In the genomic region with DNA sequence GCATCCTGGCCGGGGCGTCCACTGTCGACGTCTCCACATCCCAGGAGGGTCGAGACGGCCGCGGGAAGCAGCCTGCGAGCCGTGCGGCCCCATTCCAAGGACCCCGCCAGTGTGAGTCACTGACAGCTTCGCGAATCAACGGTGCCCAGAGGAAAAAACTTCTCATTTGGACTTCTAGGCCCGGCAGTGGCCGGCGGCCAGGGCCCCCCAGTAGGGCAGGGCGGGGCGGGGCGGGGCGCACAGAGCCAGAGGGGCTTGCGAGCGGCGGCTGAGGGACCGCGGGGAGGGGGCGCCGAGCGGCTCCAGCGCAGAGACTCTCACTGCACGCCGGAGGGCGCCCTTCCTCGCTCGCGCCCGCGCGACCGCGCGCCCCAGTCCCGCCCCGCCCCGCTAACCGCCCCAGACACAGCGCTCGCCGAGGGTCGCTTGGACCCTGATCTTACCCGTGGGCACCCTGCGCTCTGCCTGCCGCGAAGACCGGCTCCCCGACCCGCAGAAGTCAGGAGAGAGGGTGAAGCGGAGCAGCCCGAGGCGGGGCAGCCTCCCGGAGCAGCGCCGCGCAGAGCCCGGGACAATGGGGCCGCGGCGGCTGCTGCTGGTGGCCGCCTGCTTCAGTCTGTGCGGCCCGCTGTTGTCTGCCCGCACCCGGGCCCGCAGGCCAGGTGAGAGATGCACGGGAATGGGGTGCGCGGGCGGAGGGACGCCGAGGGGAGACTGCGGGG, we compare ENCODE assay signal across 1 cellular context.
TF ChIP-seq lines count a peak whose summit lies in the region.

Gene F2R, plus strand, starts transcription at position 393 of the 722 bp plus-strand sequence. Its CDS starts 182 bp downstream, at position 575.

TF ChIP-seq in HepG2, 621 proteins besides CTCF, POLR2A, EP300 and RAD21 (continued from another document and continues in another):
- no peak for TF ChIP-seq FOXP1 (IDR thresholded peaks at IDR 0.05)
- TF ChIP-seq FOXP1 (CRISPR knock-in tag; IDR thresholded peaks at IDR 0.05), result no peak
- TF ChIP-seq, protein P1, sequence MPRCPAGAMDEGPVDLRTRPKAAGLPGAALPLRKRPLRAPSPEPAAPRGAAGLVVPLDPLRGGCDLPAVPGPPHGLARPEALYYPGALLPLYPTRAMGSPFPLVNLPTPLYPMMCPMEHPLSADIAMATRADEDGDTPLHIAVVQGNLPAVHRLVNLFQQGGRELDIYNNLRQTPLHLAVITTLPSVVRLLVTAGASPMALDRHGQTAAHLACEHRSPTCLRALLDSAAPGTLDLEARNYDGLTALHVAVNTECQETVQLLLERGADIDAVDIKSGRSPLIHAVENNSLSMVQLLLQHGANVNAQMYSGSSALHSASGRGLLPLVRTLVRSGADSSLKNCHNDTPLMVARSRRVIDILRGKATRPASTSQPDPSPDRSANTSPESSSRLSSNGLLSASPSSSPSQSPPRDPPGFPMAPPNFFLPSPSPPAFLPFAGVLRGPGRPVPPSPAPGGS (CRISPR knock-in tag; IDR thresholded peaks at IDR 0.05), result peak; percentile 71; the same call in 1 of the 2 replicates
- no peak for TF ChIP-seq ZNF770 (CRISPR knock-in tag; IDR thresholded peaks at IDR 0.05)
- peak; percentile 72 for TF ChIP-seq ZFX (CRISPR knock-in tag; IDR thresholded peaks at IDR 0.05; ENCODE audit: low read depth)
- TF ChIP-seq CREM (IDR thresholded peaks at IDR 0.05), result no peak
- TF ChIP-seq CREM (CRISPR knock-in tag; IDR thresholded peaks at IDR 0.05), result no peak
- no peak for TF ChIP-seq ZMAT3 (CRISPR knock-in tag; conservative IDR thresholded peaks at IDR 0.05)
- TF ChIP-seq ZNF567 (CRISPR knock-in tag; IDR thresholded peaks at IDR 0.05; ENCODE audit: borderline replicate concordance), result no peak
- TF ChIP-seq, protein P2, sequence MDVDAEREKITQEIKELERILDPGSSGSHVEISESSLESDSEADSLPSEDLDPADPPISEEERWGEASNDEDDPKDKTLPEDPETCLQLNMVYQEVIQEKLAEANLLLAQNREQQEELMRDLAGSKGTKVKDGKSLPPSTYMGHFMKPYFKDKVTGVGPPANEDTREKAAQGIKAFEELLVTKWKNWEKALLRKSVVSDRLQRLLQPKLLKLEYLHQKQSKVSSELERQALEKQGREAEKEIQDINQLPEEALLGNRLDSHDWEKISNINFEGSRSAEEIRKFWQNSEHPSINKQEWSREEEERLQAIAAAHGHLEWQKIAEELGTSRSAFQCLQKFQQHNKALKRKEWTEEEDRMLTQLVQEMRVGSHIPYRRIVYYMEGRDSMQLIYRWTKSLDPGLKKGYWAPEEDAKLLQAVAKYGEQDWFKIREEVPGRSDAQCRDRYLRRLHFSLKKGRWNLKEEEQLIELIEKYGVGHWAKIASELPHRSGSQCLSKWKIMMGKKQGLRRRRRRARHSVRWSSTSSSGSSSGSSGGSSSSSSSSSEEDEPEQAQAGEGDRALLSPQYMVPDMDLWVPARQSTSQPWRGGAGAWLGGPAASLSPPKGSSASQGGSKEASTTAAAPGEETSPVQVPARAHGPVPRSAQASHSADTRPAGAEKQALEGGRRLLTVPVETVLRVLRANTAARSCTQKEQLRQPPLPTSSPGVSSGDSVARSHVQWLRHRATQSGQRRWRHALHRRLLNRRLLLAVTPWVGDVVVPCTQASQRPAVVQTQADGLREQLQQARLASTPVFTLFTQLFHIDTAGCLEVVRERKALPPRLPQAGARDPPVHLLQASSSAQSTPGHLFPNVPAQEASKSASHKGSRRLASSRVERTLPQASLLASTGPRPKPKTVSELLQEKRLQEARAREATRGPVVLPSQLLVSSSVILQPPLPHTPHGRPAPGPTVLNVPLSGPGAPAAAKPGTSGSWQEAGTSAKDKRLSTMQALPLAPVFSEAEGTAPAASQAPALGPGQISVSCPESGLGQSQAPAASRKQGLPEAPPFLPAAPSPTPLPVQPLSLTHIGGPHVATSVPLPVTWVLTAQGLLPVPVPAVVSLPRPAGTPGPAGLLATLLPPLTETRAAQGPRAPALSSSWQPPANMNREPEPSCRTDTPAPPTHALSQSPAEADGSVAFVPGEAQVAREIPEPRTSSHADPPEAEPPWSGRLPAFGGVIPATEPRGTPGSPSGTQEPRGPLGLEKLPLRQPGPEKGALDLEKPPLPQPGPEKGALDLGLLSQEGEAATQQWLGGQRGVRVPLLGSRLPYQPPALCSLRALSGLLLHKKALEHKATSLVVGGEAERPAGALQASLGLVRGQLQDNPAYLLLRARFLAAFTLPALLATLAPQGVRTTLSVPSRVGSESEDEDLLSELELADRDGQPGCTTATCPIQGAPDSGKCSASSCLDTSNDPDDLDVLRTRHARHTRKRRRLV (CRISPR knock-in tag; IDR thresholded peaks at IDR 0.05), result no peak
- no peak for TF ChIP-seq RFX3 (CRISPR knock-in tag; IDR thresholded peaks at IDR 0.05)
- no peak for TF ChIP-seq RBM22 (optimal IDR thresholded peaks at IDR 0.05; ENCODE audit: low read length)
- TF ChIP-seq, protein P3, sequence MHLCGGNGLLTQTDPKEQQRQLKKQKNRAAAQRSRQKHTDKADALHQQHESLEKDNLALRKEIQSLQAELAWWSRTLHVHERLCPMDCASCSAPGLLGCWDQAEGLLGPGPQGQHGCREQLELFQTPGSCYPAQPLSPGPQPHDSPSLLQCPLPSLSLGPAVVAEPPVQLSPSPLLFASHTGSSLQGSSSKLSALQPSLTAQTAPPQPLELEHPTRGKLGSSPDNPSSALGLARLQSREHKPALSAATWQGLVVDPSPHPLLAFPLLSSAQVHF (CRISPR knock-in tag; IDR thresholded peaks at IDR 0.05), result peak; percentile 68; the same call in 1 of the 2 replicates
- peak; percentile 74; the same call in 1 of the 2 replicates for TF ChIP-seq ZNF598 (CRISPR knock-in tag; IDR thresholded peaks at IDR 0.05; ENCODE audit: borderline replicate concordance)
- TF ChIP-seq GABPA (IDR thresholded peaks at IDR 0.05; ENCODE audit: low read depth, low read length), result no peak
- no peak for TF ChIP-seq GABPA (CRISPR knock-in tag; IDR thresholded peaks at IDR 0.05; ENCODE audit: low read depth)
- 0 out of 2 replicates have a peak, but pooled peaks have one; percentile 9 for TF ChIP-seq ZNF629 (CRISPR knock-in tag; conservative IDR thresholded peaks at IDR 0.05)
- peak; percentile 94 for TF ChIP-seq ZBTB14 (CRISPR knock-in tag; IDR thresholded peaks at IDR 0.05)
- no peak for TF ChIP-seq E2F5 (CRISPR knock-in tag; conservative IDR thresholded peaks at IDR 0.05)
- TF ChIP-seq, protein P4, sequence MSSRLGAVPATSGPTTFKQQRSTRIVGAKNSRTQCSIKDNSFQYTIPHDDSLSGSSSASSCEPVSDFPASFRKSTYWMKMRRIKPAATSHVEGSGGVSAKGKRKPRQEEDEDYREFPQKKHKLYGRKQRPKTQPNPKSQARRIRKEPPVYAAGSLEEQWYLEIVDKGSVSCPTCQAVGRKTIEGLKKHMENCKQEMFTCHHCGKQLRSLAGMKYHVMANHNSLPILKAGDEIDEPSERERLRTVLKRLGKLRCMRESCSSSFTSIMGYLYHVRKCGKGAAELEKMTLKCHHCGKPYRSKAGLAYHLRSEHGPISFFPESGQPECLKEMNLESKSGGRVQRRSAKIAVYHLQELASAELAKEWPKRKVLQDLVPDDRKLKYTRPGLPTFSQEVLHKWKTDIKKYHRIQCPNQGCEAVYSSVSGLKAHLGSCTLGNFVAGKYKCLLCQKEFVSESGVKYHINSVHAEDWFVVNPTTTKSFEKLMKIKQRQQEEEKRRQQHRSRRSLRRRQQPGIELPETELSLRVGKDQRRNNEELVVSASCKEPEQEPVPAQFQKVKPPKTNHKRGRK (CRISPR knock-in tag; IDR thresholded peaks at IDR 0.05), result no peak
- no peak for TF ChIP-seq ZNF572 (CRISPR knock-in tag; IDR thresholded peaks at IDR 0.05)
- TF ChIP-seq RORA (CRISPR knock-in tag; IDR thresholded peaks at IDR 0.05), result no peak
- TF ChIP-seq, protein P5, sequence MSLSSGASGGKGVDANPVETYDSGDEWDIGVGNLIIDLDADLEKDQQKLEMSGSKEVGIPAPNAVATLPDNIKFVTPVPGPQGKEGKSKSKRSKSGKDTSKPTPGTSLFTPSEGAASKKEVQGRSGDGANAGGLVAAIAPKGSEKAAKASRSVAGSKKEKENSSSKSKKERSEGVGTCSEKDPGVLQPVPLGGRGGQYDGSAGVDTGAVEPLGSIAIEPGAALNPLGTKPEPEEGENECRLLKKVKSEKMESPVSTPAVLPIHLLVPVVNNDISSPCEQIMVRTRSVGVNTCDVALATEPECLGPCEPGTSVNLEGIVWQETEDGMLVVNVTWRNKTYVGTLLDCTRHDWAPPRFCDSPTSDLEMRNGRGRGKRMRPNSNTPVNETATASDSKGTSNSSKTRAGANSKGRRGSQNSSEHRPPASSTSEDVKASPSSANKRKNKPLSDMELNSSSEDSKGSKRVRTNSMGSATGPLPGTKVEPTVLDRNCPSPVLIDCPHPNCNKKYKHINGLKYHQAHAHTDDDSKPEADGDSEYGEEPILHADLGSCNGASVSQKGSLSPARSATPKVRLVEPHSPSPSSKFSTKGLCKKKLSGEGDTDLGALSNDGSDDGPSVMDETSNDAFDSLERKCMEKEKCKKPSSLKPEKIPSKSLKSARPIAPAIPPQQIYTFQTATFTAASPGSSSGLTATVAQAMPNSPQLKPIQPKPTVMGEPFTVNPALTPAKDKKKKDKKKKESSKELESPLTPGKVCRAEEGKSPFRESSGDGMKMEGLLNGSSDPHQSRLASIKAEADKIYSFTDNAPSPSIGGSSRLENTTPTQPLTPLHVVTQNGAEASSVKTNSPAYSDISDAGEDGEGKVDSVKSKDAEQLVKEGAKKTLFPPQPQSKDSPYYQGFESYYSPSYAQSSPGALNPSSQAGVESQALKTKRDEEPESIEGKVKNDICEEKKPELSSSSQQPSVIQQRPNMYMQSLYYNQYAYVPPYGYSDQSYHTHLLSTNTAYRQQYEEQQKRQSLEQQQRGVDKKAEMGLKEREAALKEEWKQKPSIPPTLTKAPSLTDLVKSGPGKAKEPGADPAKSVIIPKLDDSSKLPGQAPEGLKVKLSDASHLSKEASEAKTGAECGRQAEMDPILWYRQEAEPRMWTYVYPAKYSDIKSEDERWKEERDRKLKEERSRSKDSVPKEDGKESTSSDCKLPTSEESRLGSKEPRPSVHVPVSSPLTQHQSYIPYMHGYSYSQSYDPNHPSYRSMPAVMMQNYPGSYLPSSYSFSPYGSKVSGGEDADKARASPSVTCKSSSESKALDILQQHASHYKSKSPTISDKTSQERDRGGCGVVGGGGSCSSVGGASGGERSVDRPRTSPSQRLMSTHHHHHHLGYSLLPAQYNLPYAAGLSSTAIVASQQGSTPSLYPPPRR (CRISPR knock-in tag; IDR thresholded peaks at IDR 0.05; ENCODE audit: borderline replicate concordance), result peak; percentile 55; the same call in 1 of the 2 replicates
- TF ChIP-seq MTA3 (CRISPR knock-in tag; IDR thresholded peaks at IDR 0.05), result no peak
- no peak for TF ChIP-seq ZNF550 (CRISPR knock-in tag; IDR thresholded peaks at IDR 0.05; ENCODE audit: borderline replicate concordance)
- TF ChIP-seq SAP130 (CRISPR knock-in tag; IDR thresholded peaks at IDR 0.05; ENCODE audit: low read depth), result peak; percentile 32; the same call in 1 of the 2 replicates
- TF ChIP-seq SP2 (CRISPR knock-in tag; IDR thresholded peaks at IDR 0.05), result no peak
- TF ChIP-seq KDM3A (CRISPR knock-in tag; IDR thresholded peaks at IDR 0.05; ENCODE audit: low read depth), result no peak; the same call in 1 of the 2 replicates
- TF ChIP-seq SNAPC2 (CRISPR knock-in tag; IDR thresholded peaks at IDR 0.05), result 0 out of 2 replicates have a peak, but pooled peaks have one; percentile 35
- TF ChIP-seq NR2F6 (IDR thresholded peaks at IDR 0.05), result no peak
- TF ChIP-seq NR2F6 (CRISPR knock-in tag; IDR thresholded peaks at IDR 0.05), result no peak
- TF ChIP-seq GRHL1 (CRISPR knock-in tag; conservative IDR thresholded peaks at IDR 0.05), result no peak
